ENCODE assay signal across 3 cellular contexts in genomic region chr4:151389799-151390198, GRCh38. TPM values are rescaled to one million over a fixed set of nuclear protein-coding genes. Genes with fewer than 3 reads are reported as not detected.
"Had no signal": no experiment of that assay in that cellular context is flagged by ENCODE, and none has a peak within 500 bp of the region (broad histone marks: within the 10 kb centered on the region; RNA-seq: fewer than 3 reads in every experiment).

No MANE protein-coding gene starts in this region.

RNA-seq across cellular contexts. Expression of gene FHIP1A, which starts 19.2 kb away (rescaled TPM):
- total RNA-seq: activated T-helper 1 cell treated with anti-CD3 and anti-CD28 coated beads, Interleukin-12 subunit alpha, Interleukin-12 subunit beta, Interleukin-2, Interleukin-4 antibody, amounts not matched to agents 30 ng/mL and 10 ng/mL and 1 ng/mL, durations not matched to agents 14 hours and 24 hours and 36 hours; activated T-helper 2 cell treated with anti-CD3 and anti-CD28 coated beads, Interferon-gamma antibody, Interleukin-2, Interleukin-4, amounts not matched to agents 10 μg/mL and 5 μg/mL and 100 μg/mL, durations not matched to agents 14 hours and 24 hours and 36 hours; ascending aorta had no signal
